13 cellular contexts compared by ENCODE assay signal in the genomic region with DNA sequence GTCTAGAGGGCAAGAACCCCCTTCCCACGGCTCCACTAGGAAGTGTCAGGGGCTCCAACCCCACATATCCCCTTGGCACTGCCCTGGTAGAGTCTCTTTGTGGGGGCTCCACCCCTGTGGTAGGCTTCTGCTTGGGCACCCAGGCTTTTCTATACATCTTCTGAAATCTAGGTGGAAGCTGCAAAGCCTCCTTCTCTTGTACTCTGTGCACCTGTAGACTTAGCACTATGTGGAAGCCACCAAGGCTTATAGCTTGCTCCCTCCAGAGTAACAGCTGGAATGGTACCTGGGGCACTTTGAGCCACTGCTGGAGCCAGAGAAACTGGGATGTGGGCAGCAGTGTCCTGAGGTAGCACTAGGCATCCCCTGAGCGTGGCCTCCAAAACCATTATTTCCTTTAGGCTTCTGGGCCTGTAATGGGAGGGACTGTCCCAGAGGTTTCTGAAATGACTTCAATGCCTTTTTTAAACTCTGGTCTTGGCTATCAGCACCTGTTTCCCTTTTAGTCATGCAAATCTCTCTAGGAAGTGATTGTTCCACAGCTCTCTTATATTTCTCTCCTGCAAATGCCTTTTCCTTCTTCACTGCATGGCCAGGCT.
DNase-seq lines count a peak whose midpoint lies in the region; ATAC-seq, FAIRE-seq and TF ChIP-seq lines count a peak whose summit lies in the region.
"Had no signal": no experiment of that assay in that cellular context is flagged by ENCODE, and none has a peak within 500 bp of the region (broad histone marks: within the 10 kb centered on the region; RNA-seq: fewer than 3 reads in every experiment).

No MANE protein-coding gene starts in this region.

- intact Hi-C loops in GM12878 (cut with micrococcal nuclease; ENCODE audit: unreplicated experiment): no loop called here

- no peak overlapping the region for H2AFZ ChIP-seq in GM12878 (ENCODE audit: control insufficient read depth, low read depth, low read length)
- H2AFZ ChIP-seq: PC-9 had no signal

- no peak for TF ChIP-seq POLR2A in GM12878 (IDR thresholded peaks at IDR 0.05; ENCODE audit: low read depth, low read length)

- H3K9me3 ChIP-seq in GM12878 (replicated peaks; ENCODE audit: control insufficient read depth, insufficient read depth, low read length) (no peaks in the 10 kb centered on the region; the same call in 1 of the 3 replicates), BE2C (no peaks in the 10 kb centered on the region)
- H3K9me3 ChIP-seq: HAP-1 had no signal

- POLR2A ChIA-PET in GM12878 (lab: Charles Lee): no interaction called here

- no TSS peak for BruUV-seq in GM12878 (replicated peaks; lab: Mats Ljungman, UMichigan)

- no peaks in the 10 kb centered on the region for H3K79me2 ChIP-seq in GM12878 (ENCODE audit: control insufficient read depth, insufficient read depth, low read length)

- no peak overlapping the region for H3K4me2 ChIP-seq in GM12878 (ENCODE audit: control insufficient read depth, insufficient read depth)
- H3K4me2 ChIP-seq: PC-9 had no signal

- no peak overlapping the region for H3K9ac ChIP-seq in GM12878 (ENCODE audit: control insufficient read depth, insufficient read depth, low read length)

- ATAC-seq in GM18511 (IDR thresholded peaks at IDR 0.05; ENCODE audit: unreplicated experiment): peak; percentile 99
- peak; percentile 91 for ATAC-seq in GM19463 (IDR thresholded peaks at IDR 0.05; ENCODE audit: unreplicated experiment)
- peak; percentile 88 for ATAC-seq in HG02981 (IDR thresholded peaks at IDR 0.05; ENCODE audit: unreplicated experiment)
- peak; percentile 94 for ATAC-seq in GM12878

- no peak overlapping the region for H3K27ac ChIP-seq in GM12878 (ENCODE audit: control insufficient read depth, insufficient read depth)
- H3K27ac ChIP-seq: epithelial cell of prostate, PC-9 had no signal

- RAD21 ChIA-PET in GM12878 (lab: Charles Lee; ENCODE audit: unreplicated experiment): no interaction called here

- 50% methylated on average over 2 of the region's 2 CpGs for WGBS in GM12878 (ENCODE audit: insufficient coverage, insufficient replicate concordance, low lambda C conversion rate, missing lambda C conversion rate)

- CTCF ChIA-PET in GM12878 (lab: Yijun Ruan, JAX): no interaction called here

- FAIRE-seq in GM12878 (lab: Jason Lieb, UNC): peak; percentile 65
- FAIRE-seq: kidney had no signal

- no peaks in the 10 kb centered on the region for H3K36me3 ChIP-seq in GM12878 (ENCODE audit: control insufficient read depth in 2 of 2, insufficient read depth in 2 of 2, low read length in 1 of 2)
- no peaks in the 10 kb centered on the region for H3K36me3 ChIP-seq in BE2C
- H3K36me3 ChIP-seq: HAP-1 had no signal

- no peaks in the 10 kb centered on the region for H3K27me3 ChIP-seq in GM12878 (replicated peaks in 1 of 2; ENCODE audit: control insufficient read depth in 2 of 2, insufficient read depth in 2 of 2, low read length in 1 of 2)
- no peaks in the 10 kb centered on the region for H3K27me3 ChIP-seq in BE2C

- no peak for TF ChIP-seq EP300 in GM12878 (IDR thresholded peaks at IDR 0.05; ENCODE audit: borderline replicate concordance in 1 of 2, control insufficient read depth in 1 of 2, low read depth in 2 of 2, low read length in 2 of 2)

- DNase-seq in GM12878 (ENCODE audit: low read depth, low spot score): peak; percentile 17
- DNase-seq in MV-4-11 (lab: John Stamatoyannopoulos, UW): no peak
- DNase-seq in superior temporal gyrus (ENCODE audit: extremely low spot score): no peak
- DNase-seq in NCI-H1417 treated with DMSO at 0.1 percent for 48 hours (lab: John Stamatoyannopoulos, UW): no peak
- DNase-seq in BE2C: no peak
- DNase-seq: amygdala, kidney, PC-9 had no signal

- in situ Hi-C loops in GM12878 (cut with MboI): no loop called here

- no peaks in the 10 kb centered on the region for H4K20me1 ChIP-seq in GM12878 (ENCODE audit: control insufficient read depth, insufficient read depth)

- H3K4me3 ChIP-seq in GM12878 (no peak overlapping the region), BE2C (ENCODE audit: low read depth, low read length) (no peak overlapping the region)
- H3K4me3 ChIP-seq: HAP-1, PC-9 had no signal

- TF ChIP-seq CTCF in GM12878 (IDR thresholded peaks at IDR 0.05 in 2 of 3, conservative IDR thresholded peaks at IDR 0.05 in 1 of 3; ENCODE audit: control insufficient read depth in 2 of 3, extremely low read depth in 1 of 3, insufficient read depth in 1 of 3, low read depth in 3 of 3, low read length in 3 of 3): no peak
- TF ChIP-seq CTCF in BE2C (IDR thresholded peaks at IDR 0.05; ENCODE audit: low read depth, low read length): no peak

- no peak for TF ChIP-seq RAD21 in GM12878 (IDR thresholded peaks at IDR 0.05; ENCODE audit: insufficient read depth, low read depth, low read length)

- SMC1A ChIA-PET in GM12878 (lab: Charles Lee; ENCODE audit: uncharacterized antibody, unreplicated experiment): interaction anchor here (0.7 to 2.5 kb wide), 3 partner anchors 8 to 128 kb away, joined by 3 to 5 read pairs (median 3); no protein-coding TSS in a partner anchor

- peaks cover 6% of the 10 kb centered on the region for H3K4me1 ChIP-seq in GM12878 (ENCODE audit: control insufficient read depth, insufficient read depth, low read length)
- no peaks in the 10 kb centered on the region for H3K4me1 ChIP-seq in BE2C
- H3K4me1 ChIP-seq: HAP-1 had no signal

TF ChIP-seq in GM12878, 131 proteins besides CTCF, POLR2A, EP300 and RAD21 (continues in another document):
- TF ChIP-seq, protein P1, sequence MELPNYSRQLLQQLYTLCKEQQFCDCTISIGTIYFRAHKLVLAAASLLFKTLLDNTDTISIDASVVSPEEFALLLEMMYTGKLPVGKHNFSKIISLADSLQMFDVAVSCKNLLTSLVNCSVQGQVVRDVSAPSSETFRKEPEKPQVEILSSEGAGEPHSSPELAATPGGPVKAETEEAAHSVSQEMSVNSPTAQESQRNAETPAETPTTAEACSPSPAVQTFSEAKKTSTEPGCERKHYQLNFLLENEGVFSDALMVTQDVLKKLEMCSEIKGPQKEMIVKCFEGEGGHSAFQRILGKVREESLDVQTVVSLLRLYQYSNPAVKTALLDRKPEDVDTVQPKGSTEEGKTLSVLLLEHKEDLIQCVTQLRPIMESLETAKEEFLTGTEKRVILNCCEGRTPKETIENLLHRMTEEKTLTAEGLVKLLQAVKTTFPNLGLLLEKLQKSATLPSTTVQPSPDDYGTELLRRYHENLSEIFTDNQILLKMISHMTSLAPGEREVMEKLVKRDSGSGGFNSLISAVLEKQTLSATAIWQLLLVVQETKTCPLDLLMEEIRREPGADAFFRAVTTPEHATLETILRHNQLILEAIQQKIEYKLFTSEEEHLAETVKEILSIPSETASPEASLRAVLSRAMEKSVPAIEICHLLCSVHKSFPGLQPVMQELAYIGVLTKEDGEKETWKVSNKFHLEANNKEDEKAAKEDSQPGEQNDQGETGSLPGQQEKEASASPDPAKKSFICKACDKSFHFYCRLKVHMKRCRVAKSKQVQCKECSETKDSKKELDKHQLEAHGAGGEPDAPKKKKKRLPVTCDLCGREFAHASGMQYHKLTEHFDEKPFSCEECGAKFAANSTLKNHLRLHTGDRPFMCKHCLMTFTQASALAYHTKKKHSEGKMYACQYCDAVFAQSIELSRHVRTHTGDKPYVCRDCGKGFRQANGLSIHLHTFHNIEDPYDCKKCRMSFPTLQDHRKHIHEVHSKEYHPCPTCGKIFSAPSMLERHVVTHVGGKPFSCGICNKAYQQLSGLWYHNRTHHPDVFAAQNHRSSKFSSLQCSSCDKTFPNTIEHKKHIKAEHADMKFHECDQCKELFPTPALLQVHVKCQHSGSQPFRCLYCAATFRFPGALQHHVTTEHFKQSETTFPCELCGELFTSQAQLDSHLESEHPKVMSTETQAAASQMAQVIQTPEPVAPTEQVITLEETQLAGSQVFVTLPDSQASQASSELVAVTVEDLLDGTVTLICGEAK (IDR thresholded peaks at IDR 0.05; ENCODE audit: borderline replicate concordance): no peak
- no peak for TF ChIP-seq ZBED1 (IDR thresholded peaks at IDR 0.05; ENCODE audit: borderline replicate concordance)
- peak; percentile 37; the same call in 1 of the 2 replicates for TF ChIP-seq CREM (IDR thresholded peaks at IDR 0.05; ENCODE audit: low read depth)
- TF ChIP-seq IRF4 (IDR thresholded peaks at IDR 0.05; ENCODE audit: low read depth, low read length): peak; percentile 63; the same call in 1 of the 2 replicates
- TF ChIP-seq CBX5 (IDR thresholded peaks at IDR 0.05; ENCODE audit: low read depth): peak; percentile 80
- TF ChIP-seq ETV6 (conservative IDR thresholded peaks at IDR 0.05 in 1 of 2, IDR thresholded peaks at IDR 0.05 in 1 of 2; ENCODE audit: borderline replicate concordance in 1 of 2, low read depth in 1 of 2): peak in 1 of 2 experiments; percentile 69; a peak in 2 of 4 replicates
- TF ChIP-seq, protein P2, sequence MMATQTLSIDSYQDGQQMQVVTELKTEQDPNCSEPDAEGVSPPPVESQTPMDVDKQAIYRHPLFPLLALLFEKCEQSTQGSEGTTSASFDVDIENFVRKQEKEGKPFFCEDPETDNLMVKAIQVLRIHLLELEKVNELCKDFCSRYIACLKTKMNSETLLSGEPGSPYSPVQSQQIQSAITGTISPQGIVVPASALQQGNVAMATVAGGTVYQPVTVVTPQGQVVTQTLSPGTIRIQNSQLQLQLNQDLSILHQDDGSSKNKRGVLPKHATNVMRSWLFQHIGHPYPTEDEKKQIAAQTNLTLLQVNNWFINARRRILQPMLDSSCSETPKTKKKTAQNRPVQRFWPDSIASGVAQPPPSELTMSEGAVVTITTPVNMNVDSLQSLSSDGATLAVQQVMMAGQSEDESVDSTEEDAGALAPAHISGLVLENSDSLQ (IDR thresholded peaks at IDR 0.05): no peak
- TF ChIP-seq, protein P3, sequence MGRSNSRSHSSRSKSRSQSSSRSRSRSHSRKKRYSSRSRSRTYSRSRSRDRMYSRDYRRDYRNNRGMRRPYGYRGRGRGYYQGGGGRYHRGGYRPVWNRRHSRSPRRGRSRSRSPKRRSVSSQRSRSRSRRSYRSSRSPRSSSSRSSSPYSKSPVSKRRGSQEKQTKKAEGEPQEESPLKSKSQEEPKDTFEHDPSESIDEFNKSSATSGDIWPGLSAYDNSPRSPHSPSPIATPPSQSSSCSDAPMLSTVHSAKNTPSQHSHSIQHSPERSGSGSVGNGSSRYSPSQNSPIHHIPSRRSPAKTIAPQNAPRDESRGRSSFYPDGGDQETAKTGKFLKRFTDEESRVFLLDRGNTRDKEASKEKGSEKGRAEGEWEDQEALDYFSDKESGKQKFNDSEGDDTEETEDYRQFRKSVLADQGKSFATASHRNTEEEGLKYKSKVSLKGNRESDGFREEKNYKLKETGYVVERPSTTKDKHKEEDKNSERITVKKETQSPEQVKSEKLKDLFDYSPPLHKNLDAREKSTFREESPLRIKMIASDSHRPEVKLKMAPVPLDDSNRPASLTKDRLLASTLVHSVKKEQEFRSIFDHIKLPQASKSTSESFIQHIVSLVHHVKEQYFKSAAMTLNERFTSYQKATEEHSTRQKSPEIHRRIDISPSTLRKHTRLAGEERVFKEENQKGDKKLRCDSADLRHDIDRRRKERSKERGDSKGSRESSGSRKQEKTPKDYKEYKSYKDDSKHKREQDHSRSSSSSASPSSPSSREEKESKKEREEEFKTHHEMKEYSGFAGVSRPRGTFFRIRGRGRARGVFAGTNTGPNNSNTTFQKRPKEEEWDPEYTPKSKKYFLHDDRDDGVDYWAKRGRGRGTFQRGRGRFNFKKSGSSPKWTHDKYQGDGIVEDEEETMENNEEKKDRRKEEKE (IDR thresholded peaks at IDR 0.05): no peak
